ENCODE assay signal across 23 cellular contexts in the genomic region with DNA sequence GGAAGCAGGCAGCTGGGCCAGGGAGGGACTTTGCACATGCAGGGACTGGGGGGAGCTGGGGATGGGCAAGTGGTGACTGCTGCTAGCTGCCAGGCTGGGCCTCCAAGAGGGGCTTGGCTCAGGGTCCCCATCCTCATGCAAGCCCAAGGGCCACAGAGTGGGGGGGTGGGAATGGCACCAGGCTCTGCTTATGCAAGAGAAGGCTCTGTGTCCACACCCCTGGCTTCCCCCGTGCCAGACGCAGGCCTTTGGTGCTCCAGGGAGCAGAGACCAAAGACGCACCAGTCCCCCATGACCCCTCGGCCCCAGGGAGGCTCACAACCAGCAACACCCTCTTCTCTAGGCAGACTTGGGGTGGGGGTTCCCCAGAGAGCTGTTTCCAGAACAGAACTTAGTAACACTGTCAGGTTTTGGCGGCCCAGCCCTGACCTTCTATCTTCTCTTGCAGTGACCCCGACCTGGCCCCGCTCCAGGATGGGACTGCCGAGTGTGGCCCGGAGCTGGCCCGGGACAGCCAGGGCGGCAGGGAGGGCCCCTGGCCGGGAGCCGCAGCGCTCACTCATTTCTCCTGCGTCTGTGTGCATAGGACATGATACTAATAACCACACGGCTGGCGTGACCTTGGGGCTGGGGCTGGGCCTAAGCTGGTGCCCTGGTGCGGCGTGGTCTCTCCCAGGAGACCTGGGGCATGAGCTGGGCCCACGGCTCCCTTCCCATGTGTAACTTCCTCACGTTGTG. TPM values are rescaled to one million over a fixed set of nuclear protein-coding genes. Genes with fewer than 3 reads are reported as not detected.
DNase-seq lines count a peak whose midpoint lies in the region; ATAC-seq, FAIRE-seq and TF ChIP-seq lines count a peak whose summit lies in the region.
"Had no signal": no experiment of that assay in that cellular context is flagged by ENCODE, and none has a peak within 500 bp of the region (broad histone marks: within the 10 kb centered on the region; RNA-seq: fewer than 3 reads in every experiment).

No MANE protein-coding gene starts in this region.

- H3K27ac ChIP-seq in A549 (no peak overlapping the region), Karpas-422 (ENCODE audit: low read length) (peak overlapping the region; percentile 77), endodermal cell (ENCODE audit: low read depth, low read length) (peak overlapping the region; percentile 49), mesenchymal stem cell (ENCODE audit: low read length, poor library complexity, severe bottlenecking) (no peak overlapping the region), vagina (no peak overlapping the region), coronary artery (peak overlapping the region in 1 of 2 donors; percentile 56), small intestine (ENCODE audit: low read depth in 1 of 2, low read length in 1 of 2) (no peak overlapping the region)
- H3K27ac ChIP-seq: SJSA1, testis had no signal

- no peak overlapping the region for H3K4me3 ChIP-seq in A549
- H3K4me3 ChIP-seq in Karpas-422 (ENCODE audit: low read length): no peak overlapping the region
- no peak overlapping the region for H3K4me3 ChIP-seq in endodermal cell (ENCODE audit: low read length)
- no peak overlapping the region for H3K4me3 ChIP-seq in mesenchymal stem cell (ENCODE audit: insufficient read depth in 1 of 2, low read depth in 1 of 2, low read length in 2 of 2)
- H3K4me3 ChIP-seq in vagina: no peak overlapping the region
- no peak overlapping the region for H3K4me3 ChIP-seq in coronary artery
- no peak overlapping the region for H3K4me3 ChIP-seq in small intestine (ENCODE audit: low read depth in 1 of 2, low read length in 2 of 2)
- H3K4me3 ChIP-seq: ascending aorta, SJSA1, testis had no signal

- H3K79me1 ChIP-seq in mesenchymal stem cell (replicated peaks; ENCODE audit: low read length, poor library complexity, severe bottlenecking): peaks cover 56% of the 10 kb centered on the region

- in situ Hi-C loops in GM13977 (cut with MboI; ENCODE audit: low pct_unique_long_range_greater_than_20kb, low sequenced_read_pairs, unreplicated experiment): no loop called here

- no peak overlapping the region for H4K91ac ChIP-seq in mesenchymal stem cell (ENCODE audit: low read length)

- H3K27ac Mint-ChIP-seq in endodermal cell: no peak overlapping the region
- H3K27ac Mint-ChIP-seq: mesothelial cell of epicardium had no signal

- H3K4me1 ChIP-seq in A549 (no peaks in the 10 kb centered on the region), Karpas-422 (ENCODE audit: low read length) (peaks cover 78% of the 10 kb centered on the region), endodermal cell (ENCODE audit: control insufficient read depth, insufficient read depth, low read length) (no peaks in the 10 kb centered on the region), mesenchymal stem cell (ENCODE audit: control insufficient read depth, insufficient read depth, low read depth, low read length) (peaks cover 40% of the 10 kb centered on the region), vagina (peaks cover 36% of the 10 kb centered on the region), small intestine (ENCODE audit: control insufficient read depth in 2 of 2, insufficient read depth in 1 of 2, low read depth in 1 of 2, low read length in 1 of 2) (no peaks in the 10 kb centered on the region)
- H3K4me1 ChIP-seq: SJSA1 had no signal

- peak overlapping the region in 1 of 2 experiments; percentile 18 for H3K23ac ChIP-seq in mesenchymal stem cell (ENCODE audit: low read length in 2 of 2)

- no peaks in the 10 kb centered on the region for H3K9me3 Mint-ChIP-seq in endodermal cell
- H3K9me3 Mint-ChIP-seq: CD8-positive, alpha-beta T cell; mesothelial cell of epicardium had no signal

- H3K14ac ChIP-seq in mesenchymal stem cell (ENCODE audit: low read length in 2 of 2): no peak overlapping the region

- ATAC-seq in A549: no peak; a peak in 1 of 6 replicates
- ATAC-seq: CD8-positive, alpha-beta T cell; PC-3 had no signal

- H3K9me3 ChIP-seq in A549 (no peaks in the 10 kb centered on the region), Karpas-422 (ENCODE audit: low read length) (no peaks in the 10 kb centered on the region), endodermal cell (ENCODE audit: control insufficient read depth, low read length) (no peaks in the 10 kb centered on the region), mesenchymal stem cell (ENCODE audit: control insufficient read depth, low read length) (no peaks in the 10 kb centered on the region), vagina (no peaks in the 10 kb centered on the region), small intestine (ENCODE audit: control insufficient read depth, low read depth) (no peaks in the 10 kb centered on the region)
- H3K9me3 ChIP-seq: ascending aorta, SJSA1, testis had no signal

- TF ChIP-seq CTCF in A549 (IDR thresholded peaks at IDR 0.05): no peak
- no peak for TF ChIP-seq CTCF in endodermal cell (conservative IDR thresholded peaks at IDR 0.05)
- no peak for TF ChIP-seq CTCF in vagina (IDR thresholded peaks at IDR 0.05)
- TF ChIP-seq CTCF in coronary artery (IDR thresholded peaks at IDR 0.05): no peak
- TF ChIP-seq CTCF in GM13977 (IDR thresholded peaks at IDR 0.05; ENCODE audit: extremely low read depth, insufficient read depth, missing control alignments): no peak

- POLR2A ChIA-PET in A549 (lab: Yijun Ruan, JAX): interaction anchor here (1.3 kb wide), 1 partner anchor 15 kb away, joined by 3 read pairs; a partner anchor contains a TSS

- intact Hi-C loops in vagina (cut with DNase I): no loop called here

- H3K4ac ChIP-seq in mesenchymal stem cell (ENCODE audit: low read depth in 1 of 2, low read length in 2 of 2): no peak overlapping the region

- H3K36me3 Mint-ChIP-seq in endodermal cell (ENCODE audit: low read depth): peaks cover 41% of the 10 kb centered on the region

- H2BK120ac ChIP-seq in mesenchymal stem cell (ENCODE audit: low read depth, low read length): no peak overlapping the region

- no peak for TF ChIP-seq EP300 in A549 (IDR thresholded peaks at IDR 0.05)

- no peak for TF ChIP-seq RAD21 in A549 (conservative IDR thresholded peaks at IDR 0.05 in 1 of 2, IDR thresholded peaks at IDR 0.05 in 1 of 2)

- H3K18ac ChIP-seq in mesenchymal stem cell (ENCODE audit: low read depth in 1 of 2, low read length in 2 of 2): no peak overlapping the region

- H2BK12ac ChIP-seq in mesenchymal stem cell (ENCODE audit: low read length in 2 of 2): peak overlapping the region in 1 of 2 experiments; percentile 68

- no peak overlapping the region for H2BK5ac ChIP-seq in mesenchymal stem cell (ENCODE audit: low read depth, low read length, poor library complexity, severe bottlenecking)

- 90% methylated on average over 21 of the region's 21 CpGs for WGBS in A549 (ENCODE audit: missing lambda C conversion rate)
- WGBS in endodermal cell (ENCODE audit: insufficient coverage in 1 of 2, insufficient read length in 1 of 2), 2 experiments: 94 to 95% methylated on average over 6 to 19 of the region's 21 CpGs
- WGBS in mesenchymal stem cell: 90% methylated on average over 19 of the region's 21 CpGs
- WGBS in small intestine, 3 donors: 80 to 88% (median 80%) methylated on average over 21 of the region's 21 CpGs

- CTCF ChIA-PET in A549 (lab: Yijun Ruan, JAX): interaction anchor here (1.1 kb wide), 1 partner anchor 14 kb away, joined by 3 read pairs; no protein-coding TSS in a partner anchor

- H2AK5ac ChIP-seq in mesenchymal stem cell (ENCODE audit: low read length, severe bottlenecking): no peak overlapping the region

- peak overlapping the region; percentile 32; the same call in 1 of the 2 replicates for H3K9ac ChIP-seq in Karpas-422 (ENCODE audit: low read length)
- no peak overlapping the region for H3K9ac ChIP-seq in endodermal cell (ENCODE audit: extremely low read depth, low read length, poor library complexity, severe bottlenecking)
- H3K9ac ChIP-seq in mesenchymal stem cell (ENCODE audit: low read length): no peak overlapping the region

- H3K27me3 Mint-ChIP-seq in endodermal cell (ENCODE audit: insufficient read depth): no peaks in the 10 kb centered on the region

- TF ChIP-seq POLR2A in A549 (IDR thresholded peaks at IDR 0.05; ENCODE audit: low read length) (no peak), vagina (IDR thresholded peaks at IDR 0.05) (no peak)

- H2BK15ac ChIP-seq in mesenchymal stem cell (ENCODE audit: low read depth, poor library complexity, severe bottlenecking): peak overlapping the region; percentile 15

- no peak overlapping the region for H3K4me3 Mint-ChIP-seq in endodermal cell
- H3K4me3 Mint-ChIP-seq: CD8-positive, alpha-beta T cell; mesothelial cell of epicardium had no signal

- DNase-seq in A549 (ENCODE audit: low read depth in 1 of 2, low spot score in 1 of 2): no peak
- DNase-seq in Karpas-422: no peak
- no peak for DNase-seq in endodermal cell
- DNase-seq in mesenchymal stem cell: no peak
- no peak for DNase-seq in vagina (ENCODE audit: extremely low spot score in 2 of 2)
- no peak for DNase-seq in coronary artery (ENCODE audit: low spot score)
- no peak for DNase-seq in small intestine
- no peak for DNase-seq in GM13977 (ENCODE audit: low spot score)
- DNase-seq: activated CD4-positive, alpha-beta T cell treated with anti-CD3 and anti-CD28 coated beads, Interleukin-2, amount 50 U/mL, for 48 hours; activated naive CD4-positive, alpha-beta T cell treated with Interleukin-2 at 50 U/mL for 16 hours; CD8-positive, alpha-beta T cell; DMS79; NCI-H146; NCI-H2171 treated with DMSO at 0.1 percent for 48 hours; NCI-H748 treated with DMSO at 0.1 percent for 48 hours; PC-3; T-helper 2 cell; testis had no signal

- H2AFZ ChIP-seq in Karpas-422 (ENCODE audit: low read length): no peak overlapping the region
- H2AFZ ChIP-seq in mesenchymal stem cell (ENCODE audit: low read depth, low read length): no peak overlapping the region

- peak overlapping the region; percentile 33 for H4K8ac ChIP-seq in mesenchymal stem cell (ENCODE audit: low read length)

- peaks cover 2% of the 10 kb centered on the region for H3K4me1 Mint-ChIP-seq in endodermal cell

- H3K79me2 ChIP-seq in Karpas-422 (ENCODE audit: low read length): peaks cover 11% of the 10 kb centered on the region

- H3K36me3 ChIP-seq in Karpas-422 (ENCODE audit: insufficient read depth, low read length) (peaks cover 37% of the 10 kb centered on the region), endodermal cell (ENCODE audit: control insufficient read depth, insufficient read depth, low read length) (peaks cover 73% of the 10 kb centered on the region), mesenchymal stem cell (ENCODE audit: control insufficient read depth in 1 of 2, insufficient read depth in 2 of 2, low read depth in 1 of 2, low read length in 2 of 2) (peaks cover 77 to 84% of the 10 kb centered on the region in 2 experiments), vagina (peaks cover 0 to 53% of the 10 kb centered on the region in 2 donors), small intestine (ENCODE audit: control insufficient read depth in 2 of 2, insufficient read depth in 2 of 2, low read length in 2 of 2) (peaks cover 0 to 7% of the 10 kb centered on the region in 2 donors)

- H4K20me1 ChIP-seq in Karpas-422 (ENCODE audit: insufficient read depth, low read depth, low read length): peaks cover 17% of the 10 kb centered on the region; the same call in 1 of the 2 replicates

- FAIRE-seq in A549 (lab: Jason Lieb, UNC) (no peak), small intestine (lab: Jason Lieb, UNC) (no peak)
- FAIRE-seq: colon, keratinocyte had no signal

- no peaks in the 10 kb centered on the region for H3K9me2 ChIP-seq in Karpas-422 (replicated peaks; ENCODE audit: insufficient read depth, low read length)

- H3K27me3 ChIP-seq in Karpas-422 (ENCODE audit: low read length): no peaks in the 10 kb centered on the region
- H3K27me3 ChIP-seq in endodermal cell (ENCODE audit: control insufficient read depth, insufficient read depth, low read length, poor library complexity, severe bottlenecking): no peaks in the 10 kb centered on the region
- H3K27me3 ChIP-seq in mesenchymal stem cell (ENCODE audit: control insufficient read depth in 1 of 2, insufficient read depth in 1 of 2, low read length in 2 of 2): no peaks in the 10 kb centered on the region
- H3K27me3 ChIP-seq in vagina: no peaks in the 10 kb centered on the region
- no peaks in the 10 kb centered on the region for H3K27me3 ChIP-seq in small intestine (ENCODE audit: control insufficient read depth in 2 of 2, insufficient read depth in 2 of 2, low read length in 2 of 2)
- H3K27me3 ChIP-seq: ascending aorta, SJSA1, testis had no signal

- H3K4me2 ChIP-seq in A549: no peak overlapping the region
- H3K4me2 ChIP-seq in Karpas-422 (ENCODE audit: low read depth, low read length, poor library complexity, severe bottlenecking): peak overlapping the region; percentile 34
- H3K4me2 ChIP-seq in mesenchymal stem cell (ENCODE audit: low read length, poor library complexity, severe bottlenecking): no peak overlapping the region

RNA-seq across cellular contexts. Expression of a gene that starts 14.3 kb away (rescaled TPM):
- polyA plus RNA-seq in A549 (2011; rRNA removed) (23.0 and 23.2 TPM in 2 replicates), A549 (2017; fragmentation: RNase III; extraction: RNeasy Plus Mini Kit Qiagen cat#74134 plus additional on column Dnase treatment) (26.3 to 28.1 TPM (median 27.4 TPM) in 3 replicates), small intestine (10 to 100 TPM in 1 of 3 donors, 1 to 10 TPM in 2; 2.7 to 10.8 (median 3.8) TPM)
- 31.5 and 45.8 TPM in 2 replicates for polyA plus RNA-seq in A549 (2012; cell fraction: cytosol; rRNA removed)
- polyA plus RNA-seq in A549 (2012; cell fraction: nucleus; rRNA removed): 75.2 and 79.2 TPM in 2 replicates
- polyA minus RNA-seq in A549 (2011; rRNA and poly(A)+ RNA removed): 17.3 and 19.5 TPM in 2 replicates
- 36.7 and 70.5 TPM in 2 replicates for total RNA-seq in Karpas-422 (2014; rRNA removed; shearing (Covaris generic); ENCODE audit: low replicate concordance)
- total RNA-seq in endodermal cell (10 to 100 TPM; 39.2 to 42.6 TPM), vagina (6.9 TPM)
- 22.5 TPM for polyA plus RNA-seq in endodermal cell (2013, experiment 1 of 2)
- 24.3 TPM for polyA plus RNA-seq in endodermal cell (2013, experiment 2 of 2)
- polyA plus RNA-seq in mesenchymal stem cell (2013, experiment 1 of 2): 4.5 TPM
- polyA plus RNA-seq in mesenchymal stem cell (2013, experiment 2 of 2): 4.2 TPM

RNA-seq across cellular contexts. Expression of a gene that starts 14.7 kb away (rescaled TPM):
- polyA plus RNA-seq in A549 (2011; rRNA removed): 28.7 and 29.0 TPM in 2 replicates
- 52.6 and 58.6 TPM in 2 replicates for polyA plus RNA-seq in A549 (2012; cell fraction: cytosol; rRNA removed)
- 49.6 and 65.5 TPM in 2 replicates for polyA plus RNA-seq in A549 (2012; cell fraction: nucleus; rRNA removed)
- polyA plus RNA-seq in A549 (2017; fragmentation: RNase III; extraction: RNeasy Plus Mini Kit Qiagen cat#74134 plus additional on column Dnase treatment): 29.1 to 34.1 TPM (median 33.0 TPM) in 3 replicates
- polyA minus RNA-seq in A549 (2011; rRNA and poly(A)+ RNA removed): 11.0 and 13.4 TPM in 2 replicates
- total RNA-seq in Karpas-422 (2014; rRNA removed; shearing (Covaris generic); ENCODE audit: low replicate concordance): 28.4 and 29.7 TPM in 2 replicates
- total RNA-seq in endodermal cell: 10 to 100 TPM; 42.5 to 55.6 TPM
- polyA plus RNA-seq in endodermal cell (2013, experiment 1 of 2): 42.1 TPM
- 40.3 TPM for polyA plus RNA-seq in endodermal cell (2013, experiment 2 of 2)
- polyA plus RNA-seq in mesenchymal stem cell (2013, experiment 1 of 2): 44.0 TPM
- polyA plus RNA-seq in mesenchymal stem cell (2013, experiment 2 of 2): 43.8 TPM
- total RNA-seq in vagina: 172 TPM
- polyA plus RNA-seq in small intestine: 10 to 100 TPM; 40.0 to 43.6 (median 40.5) TPM

Comparison
In these comparisons a context has a peak if more than half of its experiments do, and no peak if none do; other contexts are left out.
1. H3K27ac ChIP-seq: peak in Karpas-422 (single experiment) and endodermal cell (single experiment); none in A549 (0 of 2), mesenchymal stem cell (single experiment), vagina (single experiment) and small intestine (0 of 2).